In the genomic region with DNA sequence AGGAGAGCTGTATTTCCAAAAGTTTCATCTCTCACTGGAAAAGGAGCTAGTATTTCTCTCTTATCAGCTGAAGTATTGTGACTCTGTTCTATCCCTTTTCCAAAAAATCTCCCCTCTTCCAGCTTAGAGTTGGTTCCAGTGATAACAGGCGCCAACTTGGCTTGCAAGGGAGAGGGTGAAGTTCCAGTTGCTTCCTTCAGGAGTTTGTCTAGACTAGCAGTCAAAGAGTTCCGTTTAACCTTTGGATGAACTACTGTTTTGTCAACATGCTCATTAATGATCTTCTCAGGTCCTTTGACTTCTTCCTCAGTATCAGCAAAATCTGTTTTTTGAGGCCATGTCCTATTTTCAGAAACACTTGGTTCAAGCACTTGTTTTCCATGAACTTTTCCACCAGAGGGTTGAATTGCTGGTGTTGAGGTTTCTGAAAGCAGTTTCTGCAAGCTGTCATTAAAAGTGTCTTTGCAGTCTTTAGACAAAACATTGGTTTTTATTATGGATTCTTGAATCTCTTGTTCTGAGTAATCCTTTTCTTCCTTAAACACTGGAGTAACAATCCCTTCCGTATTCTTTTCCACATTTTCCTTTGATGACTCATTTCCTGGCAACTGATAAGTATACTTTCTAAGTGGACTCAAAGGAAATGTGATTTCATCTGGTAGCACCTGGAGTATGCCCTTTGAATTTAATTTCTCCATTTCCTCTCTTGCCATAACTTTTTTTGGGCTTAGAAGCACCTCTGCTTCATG, we compare ENCODE assay signal across 12 cellular contexts. TPM values are rescaled to one million over a fixed set of nuclear protein-coding genes. Genes with fewer than 3 reads are reported as not detected.
DNase-seq lines count a peak whose midpoint lies in the region; ATAC-seq and TF ChIP-seq lines count a peak whose summit lies in the region.
"Had no signal": no experiment of that assay in that cellular context is flagged by ENCODE, and none has a peak within 500 bp of the region (broad histone marks: within the 10 kb centered on the region; RNA-seq: fewer than 3 reads in every experiment).

No MANE protein-coding gene starts in this region.

- CTCF ChIA-PET in CD4-positive, alpha-beta T cell (lab: Charles Lee) = interaction anchor here (1.2 to 2.5 kb wide), 2 partner anchors 13 to 17 kb away, joined by 4 to 5 read pairs; no protein-coding TSS in a partner anchor

- H3K36me3 Mint-ChIP-seq in chondrocyte (ENCODE audit: low read depth) = peaks cover 7% of the 10 kb centered on the region
- peaks cover 29 to 71% (median 46%) of the 10 kb centered on the region in 3 donors for H3K36me3 Mint-ChIP-seq in immature natural killer cell
- peaks cover 39% of the 10 kb centered on the region for H3K36me3 Mint-ChIP-seq in CD4-positive, alpha-beta T cell (ENCODE audit: low read depth)

- intact Hi-C loops in CD4-positive, alpha-beta T cell (cut with DNase I, micrococcal nuclease) = no loop called here

- H3K4me3 ChIP-seq in HUES48 (ENCODE audit: low read depth, low read length) = no peak overlapping the region
- H3K4me3 ChIP-seq: testis had no signal

- H3K36me3 ChIP-seq in HUES48 (ENCODE audit: control insufficient read depth, insufficient read depth, low read length) = no peaks in the 10 kb centered on the region

- H3K27ac Mint-ChIP-seq in chondrocyte (ENCODE audit: unreplicated experiment) = peak overlapping the region; percentile 10
- peak overlapping the region in 2 of 6 donors; percentile 5 to 21 for H3K27ac Mint-ChIP-seq in immature natural killer cell
- no peak overlapping the region for H3K27ac Mint-ChIP-seq in CD4-positive, alpha-beta T cell

- H3K27me3 Mint-ChIP-seq in chondrocyte (ENCODE audit: low read depth) (no peaks in the 10 kb centered on the region), immature natural killer cell (ENCODE audit: low read depth in 3 of 3) (peaks cover 0 to 6% (median 2%) of the 10 kb centered on the region in 3 donors)
- no peaks in the 10 kb centered on the region for H3K27me3 Mint-ChIP-seq in CD4-positive, alpha-beta T cell

- H3K4me3 Mint-ChIP-seq in chondrocyte (ENCODE audit: unreplicated experiment) (no peak overlapping the region), immature natural killer cell (no peak overlapping the region)
- no peak overlapping the region for H3K4me3 Mint-ChIP-seq in CD4-positive, alpha-beta T cell

- DNase-seq in AG09319 (ENCODE audit: extremely low read depth, low read depth) (peak; percentile 51), chondrocyte (ENCODE audit: low spot score) (no peak), kidney tubule cell (ENCODE audit: low spot score) (peak; percentile 95), immature natural killer cell (no peak), caudate nucleus (lab: John Stamatoyannopoulos, UW) (no peak)
- DNase-seq in activated naive CD4-positive, alpha-beta T cell (lab: John Stamatoyannopoulos, UW) = no peak
- DNase-seq in CD4-positive, alpha-beta T cell = no peak
- DNase-seq: DND-41, Kasumi-1, NCI-H748 treated with DMSO at 0.1 percent for 48 hours, testis had no signal

- H3K9ac ChIP-seq in HUES48 (ENCODE audit: low read depth, low read length) = no peak overlapping the region

- peak overlapping the region; percentile 44 for H3K27ac ChIP-seq in HUES48 (ENCODE audit: low read depth, low read length)
- no peak overlapping the region for H3K27ac ChIP-seq in CD4-positive, alpha-beta T cell (ENCODE audit: low read depth, low read length)
- H3K27ac ChIP-seq in caudate nucleus (ENCODE audit: low read depth, low read length) = no peak overlapping the region
- H3K27ac ChIP-seq: testis had no signal

- no peak for TF ChIP-seq CTCF in AG09319 (IDR thresholded peaks at IDR 0.05; ENCODE audit: low read depth, low read length)
- no peak for TF ChIP-seq CTCF in chondrocyte (IDR thresholded peaks at IDR 0.05)
- no peak for TF ChIP-seq CTCF in CD4-positive, alpha-beta T cell (IDR thresholded peaks at IDR 0.05)

- H3K4me1 ChIP-seq in HUES48 (ENCODE audit: control insufficient read depth, insufficient read depth, low read length) = peaks cover 7% of the 10 kb centered on the region; the same call in 1 of the 2 replicates
- H3K4me1 ChIP-seq: testis had no signal

- H3K27me3 ChIP-seq in HUES48 (ENCODE audit: control insufficient read depth, insufficient read depth, low read length) = no peaks in the 10 kb centered on the region
- no peaks in the 10 kb centered on the region for H3K27me3 ChIP-seq in CD4-positive, alpha-beta T cell (ENCODE audit: control insufficient read depth, insufficient read depth, low read length)
- H3K27me3 ChIP-seq: testis had no signal

- no peak for ATAC-seq in CD4-positive, alpha-beta T cell (ENCODE audit: poor library complexity)

- POLR2A ChIA-PET in CD4-positive, alpha-beta T cell (lab: Charles Lee) = interaction anchor here (1.4 kb wide), 1 partner anchor 98 kb away, joined by 3 read pairs; no protein-coding TSS in a partner anchor

- H3K4me1 Mint-ChIP-seq in chondrocyte (ENCODE audit: low read depth) (peaks cover 9% of the 10 kb centered on the region), immature natural killer cell (peaks cover 12 to 30% of the 10 kb centered on the region in 2 donors)
- H3K4me1 Mint-ChIP-seq in CD4-positive, alpha-beta T cell (ENCODE audit: low read depth) = peaks cover 14% of the 10 kb centered on the region

- H3K9me3 Mint-ChIP-seq in chondrocyte (ENCODE audit: low read depth) = peaks cover 13% of the 10 kb centered on the region
- no peaks in the 10 kb centered on the region for H3K9me3 Mint-ChIP-seq in immature natural killer cell
- no peaks in the 10 kb centered on the region for H3K9me3 Mint-ChIP-seq in CD4-positive, alpha-beta T cell

- no peaks in the 10 kb centered on the region for H3K9me3 ChIP-seq in HUES48 (ENCODE audit: control insufficient read depth, insufficient read depth, low read length)
- H3K9me3 ChIP-seq in CD4-positive, alpha-beta T cell (ENCODE audit: control insufficient read depth, low read length) = no peaks in the 10 kb centered on the region
- H3K9me3 ChIP-seq: testis had no signal

RNA-seq across cellular contexts. Expression of gene CCDC89, which starts 39.7 kb away (rescaled TPM):
- 0.26 to 0.30 TPM (median 0.29 TPM) in 3 replicates for total RNA-seq in chondrocyte
- polyA plus RNA-seq in immature natural killer cell = not detected
- total RNA-seq in CD4-positive, alpha-beta T cell = not detected

Comparison
In these comparisons a context has a peak if more than half of its experiments do, and no peak if none do; other contexts are left out.
1. DNase-seq: peak in AG09319 (single experiment) and kidney tubule cell (single experiment); none in chondrocyte (single experiment), activated naive CD4-positive, alpha-beta T cell (0 of 4), immature natural killer cell (0 of 3), CD4-positive, alpha-beta T cell (0 of 10) and caudate nucleus (0 of 61).